Comparison of ENCODE assay signal across 18 cellular contexts in the genomic region with DNA sequence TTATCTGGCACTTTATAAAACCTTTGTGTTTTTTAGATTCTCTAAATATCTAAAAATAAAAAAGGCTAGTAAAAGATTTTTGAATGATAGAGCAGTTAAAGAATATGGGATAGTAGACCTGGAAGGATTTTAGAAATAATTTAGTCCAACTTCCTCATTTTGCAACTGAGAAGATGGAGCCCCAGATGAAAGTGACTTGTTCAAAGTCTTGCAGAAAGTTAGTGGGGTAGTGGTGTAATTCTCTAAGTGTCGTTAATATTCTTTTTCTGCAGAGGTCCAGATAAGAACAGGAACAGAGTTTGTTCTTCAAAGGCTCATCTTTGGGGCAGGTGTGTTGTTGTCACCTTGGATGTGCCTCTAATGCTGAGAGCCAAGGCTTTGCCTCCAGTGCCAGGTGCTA.
"Had no signal": no experiment of that assay in that cellular context is flagged by ENCODE, and none has a peak within 500 bp of the region (broad histone marks: within the 10 kb centered on the region; RNA-seq: fewer than 3 reads in every experiment).

No MANE protein-coding gene starts in this region.

- DNase-seq: activated CD4-positive, alpha-beta T cell treated with anti-CD3 and anti-CD28 coated beads for 1 hour; activated T-cell treated with anti-CD3 and anti-CD28 coated beads, Interleukin-2, amount 50 U/mL, for 1 hour; aorta; caudate nucleus; effector memory CD4-positive, alpha-beta T cell; foreskin melanocyte; glutamatergic neuron; immature natural killer cell; lower lobe of right lung; mesendoderm; mucosa of descending colon; posterior cingulate gyrus; right lobe of liver; stimulated activated naive B cell treated with anti-CD40 and anti-IgM and Interleukin-4, amounts not matched to agents 10 μg/mL and 1 μg/mL and 100 μg/mL, for 72 hours had no signal

- ATAC-seq: activated naive CD4-positive, alpha-beta T cell treated with anti-CD3 and anti-CD28 coated beads, Interleukin-2, amount 50 U/mL, for 72 hours; esophagus mucosa; left lobe of liver; lower lobe of right lung; mucosa of descending colon; stimulated activated naive B cell treated with anti-CD40 and anti-IgM and Interleukin-4, amounts not matched to agents 10 μg/mL and 1 μg/mL and 100 μg/mL, for 72 hours had no signal

- FAIRE-seq: endothelial cell of umbilical vein had no signal
